ENCODE assay signal across 8 cellular contexts in genomic region chr6:31791324-31792089, GRCh38. TPM values are rescaled to one million over a fixed set of nuclear protein-coding genes. Genes with fewer than 3 reads are reported as not detected.
DNase-seq lines count a peak whose midpoint lies in the region; ATAC-seq and TF ChIP-seq lines count a peak whose summit lies in the region.

No MANE protein-coding gene starts in this region.

- DNase-seq in GM10266 (ENCODE audit: extremely low spot score) (peak; percentile 64), NCI-H446 (lab: John Stamatoyannopoulos, UW) (peak; percentile 49 to 50), inferior parietal cortex (ENCODE audit: extremely low spot score) (peak; percentile 51), tibial artery (no peak), occipital lobe (lab: John Stamatoyannopoulos, UW) (no peak)
- peak; percentile 62 for DNase-seq in activated naive CD8-positive, alpha-beta T cell treated with anti-CD3 and anti-CD28 coated beads, Interleukin-2, amount 50 U/mL, for 24 hours

- peaks cover 4 to 23% (median 18%) of the 10 kb centered on the region in 4 donors for H3K4me1 ChIP-seq in tibial artery

- peaks cover 31% of the 10 kb centered on the region for H3K4me1 Mint-ChIP-seq in activated naive CD8-positive, alpha-beta T cell treated with anti-CD3 and anti-CD28 coated beads, Interleukin-2, amount 50 U/mL, for 24 hours

- H3K36me3 ChIP-seq in tibial artery: peaks cover 4 to 44% (median 10%) of the 10 kb centered on the region in 3 donors

- H3K27ac ChIP-seq in C4-2B: no peak overlapping the region
- no peak overlapping the region for H3K27ac ChIP-seq in tibial artery

- no peak overlapping the region for H3K4me3 Mint-ChIP-seq in activated naive CD8-positive, alpha-beta T cell treated with anti-CD3 and anti-CD28 coated beads, Interleukin-2, amount 50 U/mL, for 24 hours

- H3K9me3 Mint-ChIP-seq in activated naive CD8-positive, alpha-beta T cell treated with anti-CD3 and anti-CD28 coated beads, Interleukin-2, amount 50 U/mL, for 24 hours: no peaks in the 10 kb centered on the region

- H3K27me3 ChIP-seq in tibial artery: no peaks in the 10 kb centered on the region

- intact Hi-C loops in tibial artery (cut with DNase I; ENCODE audit: low total_unique reads): loop anchor here (5.0 kb wide), 1 partner anchor 49 kb away; the partner anchor contains the start of gene MSH5

- no peaks in the 10 kb centered on the region for H3K9me3 ChIP-seq in tibial artery

- no peak overlapping the region for H3K4me3 ChIP-seq in tibial artery

- no peak overlapping the region for H3K27ac Mint-ChIP-seq in activated naive CD8-positive, alpha-beta T cell treated with anti-CD3 and anti-CD28 coated beads, Interleukin-2, amount 50 U/mL, for 24 hours

- no peaks in the 10 kb centered on the region for H3K27me3 Mint-ChIP-seq in activated naive CD8-positive, alpha-beta T cell treated with anti-CD3 and anti-CD28 coated beads, Interleukin-2, amount 50 U/mL, for 24 hours

- TF ChIP-seq CTCF in C4-2B (conservative IDR thresholded peaks at IDR 0.05) (peak; percentile 81; the same call in 1 of the 2 replicates), GM10266 (IDR thresholded peaks at IDR 0.05; ENCODE audit: control insufficient read depth, insufficient read depth, low read depth, missing control alignments) (peak; percentile 59), tibial artery (IDR thresholded peaks at IDR 0.05) (peak; percentile 28 to 35)

- peaks cover 49% of the 10 kb centered on the region for H3K36me3 Mint-ChIP-seq in activated naive CD8-positive, alpha-beta T cell treated with anti-CD3 and anti-CD28 coated beads, Interleukin-2, amount 50 U/mL, for 24 hours (ENCODE audit: low read depth)

- ATAC-seq in activated naive CD8-positive, alpha-beta T cell treated with anti-CD3 and anti-CD28 coated beads, Interleukin-2, amount 50 U/mL, for 24 hours: no peak
- no peak for ATAC-seq in HG03520 (IDR thresholded peaks at IDR 0.05; ENCODE audit: unreplicated experiment)

RNA-seq across cellular contexts. Expression of gene VARS1, which starts 4.0 kb away (rescaled TPM):
- 25.6 TPM for total RNA-seq in occipital lobe

RNA-seq across cellular contexts. Expression of gene VWA7, which starts 14.4 kb away (rescaled TPM):
- 0.31 TPM for total RNA-seq in occipital lobe

RNA-seq across cellular contexts. Expression of gene LSM2, which starts 15.3 kb away (rescaled TPM):
- total RNA-seq in occipital lobe: 22.9 TPM

RNA-seq across cellular contexts. Expression of gene HSPA1L, which starts 23.6 kb away (rescaled TPM):
- 4.4 TPM for total RNA-seq in occipital lobe

RNA-seq across cellular contexts. Expression of gene HSPA1A, which starts 23.8 kb away (rescaled TPM):
- 117 TPM for total RNA-seq in occipital lobe

Comparison
In these comparisons a context has a peak if more than half of its experiments do, and no peak if none do; other contexts are left out.
1. DNase-seq: peak in GM10266 (single experiment), NCI-H446 (2 of 2), activated naive CD8-positive, alpha-beta T cell treated with anti-CD3 and anti-CD28 coated beads, Interleukin-2, amount 50 U/mL, for 24 hours (single experiment) and inferior parietal cortex (single experiment); none in tibial artery (0 of 2) and occipital lobe (single experiment).
2. Peak in every context shown above with its lines, with median percentiles within 50 percentile points of each other: CTCF ChIP-seq.